In genomic region chr2:192775011-192775410, GRCh38 we compare ENCODE assay signal across 3 cellular contexts.
"Had no signal": no experiment of that assay in that cellular context is flagged by ENCODE, and none has a peak within 500 bp of the region (broad histone marks: within the 10 kb centered on the region; RNA-seq: fewer than 3 reads in every experiment).

No MANE protein-coding gene starts in this region.

- ATAC-seq: GM12878 had no signal

- DNase-seq: GDM1, GF-D8 had no signal
